ENCODE assay signal across 1 cellular context in the genomic region with DNA sequence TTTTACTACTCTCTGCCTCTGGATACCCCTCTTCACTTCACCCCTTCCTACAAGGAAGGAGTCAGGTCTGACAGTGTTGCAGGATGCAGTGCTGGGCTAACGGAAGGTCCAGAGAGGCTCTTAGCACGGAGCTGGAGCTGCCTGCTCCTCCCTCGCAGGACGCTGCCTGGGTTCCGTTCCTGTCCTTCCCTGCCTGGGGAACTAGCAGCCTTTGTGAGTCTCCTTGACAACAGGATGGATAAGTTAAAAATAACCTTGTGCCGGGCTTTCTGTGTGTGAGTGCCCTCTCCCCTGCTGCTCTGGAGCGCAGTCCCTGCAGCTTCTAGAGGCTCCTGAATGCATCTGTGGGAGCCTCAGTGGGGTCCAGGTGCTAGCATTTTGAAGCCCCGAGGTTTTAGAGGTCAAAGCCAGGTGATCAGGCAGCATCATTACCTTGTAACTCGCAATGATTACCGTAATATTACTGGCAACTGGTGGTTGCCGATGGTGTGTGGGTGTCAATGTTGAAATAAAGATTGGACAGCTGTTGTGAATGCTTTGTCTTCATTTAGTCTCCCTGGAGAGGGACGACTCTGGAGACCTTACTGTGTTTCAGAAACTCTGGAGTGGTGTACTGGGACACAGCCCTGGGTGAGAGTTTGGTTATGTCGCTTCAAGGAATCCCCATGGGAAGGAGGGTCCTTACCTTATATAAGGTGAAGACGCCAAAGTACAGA.
TF ChIP-seq lines count a peak whose summit lies in the region.

No MANE protein-coding gene starts in this region.

TF ChIP-seq in H1, 55 proteins besides CTCF, POLR2A, EP300 and RAD21:
- TF ChIP-seq ZNF274 (IDR thresholded peaks at IDR 0.05; ENCODE audit: borderline replicate concordance, extremely low read depth, low read length): no peak
- TF ChIP-seq CHD2 (IDR thresholded peaks at IDR 0.05; ENCODE audit: low read length): no peak
- no peak for TF ChIP-seq RXRA (IDR thresholded peaks at IDR 0.05; ENCODE audit: insufficient read depth, low read depth, low read length)
- TF ChIP-seq KDM5A (IDR thresholded peaks at IDR 0.05; ENCODE audit: low read length): no peak
- TF ChIP-seq CTBP2 (IDR thresholded peaks at IDR 0.05; ENCODE audit: borderline replicate concordance, insufficient read depth, insufficient read length, low read length): no peak
- no peak for TF ChIP-seq RFX5 (IDR thresholded peaks at IDR 0.05; ENCODE audit: borderline replicate concordance, low read depth, low read length)
- no peak for TF ChIP-seq TEAD4 (IDR thresholded peaks at IDR 0.05; ENCODE audit: low read depth, low read length)
- no peak for TF ChIP-seq CBX8 (IDR thresholded peaks at IDR 0.05; ENCODE audit: borderline replicate concordance, low read depth, low read length)
- no peak for TF ChIP-seq ASH2L (IDR thresholded peaks at IDR 0.05; ENCODE audit: low read length)
- TF ChIP-seq KDM4A (IDR thresholded peaks at IDR 0.05; ENCODE audit: low read depth, low read length, severe bottlenecking): no peak
- no peak for TF ChIP-seq SP1 (IDR thresholded peaks at IDR 0.05; ENCODE audit: low read depth, low read length)
- TF ChIP-seq SP2 (IDR thresholded peaks at IDR 0.05; ENCODE audit: low read length): no peak
- no peak for TF ChIP-seq CHD7 (IDR thresholded peaks at IDR 0.05; ENCODE audit: insufficient replicate concordance, low read length)
- TF ChIP-seq YY1 (IDR thresholded peaks at IDR 0.05; ENCODE audit: low read depth, low read length): no peak
- TF ChIP-seq BCL11A (IDR thresholded peaks at IDR 0.05; ENCODE audit: low read depth in 2 of 2, low read length in 2 of 2): no peak
